In the genomic region with DNA sequence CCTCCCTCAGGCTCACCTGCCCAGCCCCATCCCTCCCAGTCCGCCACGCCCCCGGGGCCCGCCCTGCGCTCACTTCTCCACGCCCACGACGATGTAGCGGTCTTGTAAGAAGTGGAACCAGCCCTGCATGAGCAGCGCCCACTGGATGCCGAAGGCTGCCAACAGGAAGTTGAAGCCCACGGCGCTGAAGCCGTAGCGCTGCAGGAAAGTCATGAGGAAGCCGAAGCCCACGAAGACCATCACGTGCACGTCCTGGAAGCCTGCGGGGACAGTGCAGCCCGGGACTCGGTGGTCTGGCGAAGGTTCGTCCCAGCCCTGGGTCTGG, we compare ENCODE assay signal across 9 cellular contexts. TPM values are rescaled to one million over a fixed set of nuclear protein-coding genes. Genes with fewer than 3 reads are reported as not detected.
DNase-seq lines count a peak whose midpoint lies in the region; ATAC-seq lines count a peak whose summit lies in the region.
"Had no signal": no experiment of that assay in that cellular context is flagged by ENCODE, and none has a peak within 500 bp of the region (broad histone marks: within the 10 kb centered on the region; RNA-seq: fewer than 3 reads in every experiment).

No MANE protein-coding gene starts in this region.

- peaks cover 38% of the 10 kb centered on the region for H3K27me3 Mint-ChIP-seq in activated CD4-positive, alpha-beta T cell treated with anti-CD3 and anti-CD28 coated beads for 36 hours

- DNase-seq in H7 (peak; percentile 92), GF-D8 (lab: John Stamatoyannopoulos, UW) (no peak), NCI-H187 treated with DMSO at 0.1 percent for 48 hours (lab: John Stamatoyannopoulos, UW) (no peak), GOT3 (lab: John Stamatoyannopoulos, UW) (no peak)
- DNase-seq in activated CD4-positive, alpha-beta T cell treated with anti-CD3 and anti-CD28 coated beads for 36 hours, result peak; percentile 69
- peak; percentile 20 to 22 for DNase-seq in stimulated activated CD8-positive, alpha-beta memory T cell treated with anti-CD3 and anti-CD28 coated beads, Interleukin-15, amount 100 ng/mL, for 48 hours (ENCODE audit: low read depth in 2 of 2)
- DNase-seq: body of pancreas had no signal

- H3K9me3 Mint-ChIP-seq in activated CD4-positive, alpha-beta T cell treated with anti-CD3 and anti-CD28 coated beads for 36 hours (ENCODE audit: low read depth), result no peaks in the 10 kb centered on the region

- intact Hi-C loops in activated CD4-positive, alpha-beta T cell treated with anti-CD3 and anti-CD28 coated beads for 36 hours (cut with DNase I, micrococcal nuclease), result no loop called here

- no peak overlapping the region for H3K4me3 ChIP-seq in H7 (ENCODE audit: insufficient read depth, low read depth, low read length)
- H3K4me3 ChIP-seq: body of pancreas had no signal

- POLR2A ChIA-PET in activated CD4-positive, alpha-beta T cell treated with anti-CD3 and anti-CD28 coated beads for 36 hours (lab: Charles Lee), result no interaction called here

- peak overlapping the region; percentile 4 for H3K4me3 Mint-ChIP-seq in activated CD4-positive, alpha-beta T cell treated with anti-CD3 and anti-CD28 coated beads for 36 hours

- H3K27me3 ChIP-seq in H7 (ENCODE audit: control insufficient read depth, insufficient read depth, low read length), result no peaks in the 10 kb centered on the region
- H3K27me3 ChIP-seq: body of pancreas had no signal

- CTCF ChIA-PET in activated CD4-positive, alpha-beta T cell treated with anti-CD3 and anti-CD28 coated beads for 36 hours (lab: Charles Lee), result no interaction called here

- H3K27ac Mint-ChIP-seq in activated CD4-positive, alpha-beta T cell treated with anti-CD3 and anti-CD28 coated beads for 36 hours, result no peak overlapping the region

- peak; percentile 60 for ATAC-seq in activated CD4-positive, alpha-beta T cell treated with anti-CD3 and anti-CD28 coated beads for 36 hours
- ATAC-seq in esophagus mucosa, result peak; percentile 37
- ATAC-seq in GM21723 (IDR thresholded peaks at IDR 0.05; ENCODE audit: unreplicated experiment), result no peak
- ATAC-seq: body of pancreas had no signal

- H3K36me3 ChIP-seq in H7 (replicated peaks; ENCODE audit: control insufficient read depth, insufficient read depth, low read length), result no peaks in the 10 kb centered on the region

- H3K36me3 Mint-ChIP-seq in activated CD4-positive, alpha-beta T cell treated with anti-CD3 and anti-CD28 coated beads for 36 hours (ENCODE audit: low read depth), result no peaks in the 10 kb centered on the region

- H3K4me1 Mint-ChIP-seq in activated CD4-positive, alpha-beta T cell treated with anti-CD3 and anti-CD28 coated beads for 36 hours, result peaks cover 5% of the 10 kb centered on the region

RNA-seq across cellular contexts. Expression of a gene that starts 9.7 kb away (rescaled TPM):
- total RNA-seq in H7 (2014; rRNA removed; shearing (Covaris generic)), result 0.67 TPM in 1 of 2 replicates, not detected in the other
- total RNA-seq in activated CD4-positive, alpha-beta T cell treated with anti-CD3 and anti-CD28 coated beads for 36 hours, result not detected
- total RNA-seq in esophagus mucosa, result 4,298 TPM

Comparison
In these comparisons a context has a peak if more than half of its experiments do, and no peak if none do; other contexts are left out.
1. DNase-seq: peak in H7 (single experiment), activated CD4-positive, alpha-beta T cell treated with anti-CD3 and anti-CD28 coated beads for 36 hours (single experiment) and stimulated activated CD8-positive, alpha-beta memory T cell treated with anti-CD3 and anti-CD28 coated beads, Interleukin-15, amount 100 ng/mL, for 48 hours (2 of 2); none in GF-D8 (single experiment), NCI-H187 treated with DMSO at 0.1 percent for 48 hours (single experiment) and GOT3 (single experiment).
2. RNA of a gene that starts 9.7 kb away (total RNA-seq): 4,298 TPM in esophagus mucosa (single experiment); 0.67 TPM in H7 and not detected in activated CD4-positive, alpha-beta T cell treated with anti-CD3 and anti-CD28 coated beads for 36 hours; every median in the first group is over 1,000 times any median in the second.